8 cellular contexts compared by ENCODE assay signal in the genomic region with DNA sequence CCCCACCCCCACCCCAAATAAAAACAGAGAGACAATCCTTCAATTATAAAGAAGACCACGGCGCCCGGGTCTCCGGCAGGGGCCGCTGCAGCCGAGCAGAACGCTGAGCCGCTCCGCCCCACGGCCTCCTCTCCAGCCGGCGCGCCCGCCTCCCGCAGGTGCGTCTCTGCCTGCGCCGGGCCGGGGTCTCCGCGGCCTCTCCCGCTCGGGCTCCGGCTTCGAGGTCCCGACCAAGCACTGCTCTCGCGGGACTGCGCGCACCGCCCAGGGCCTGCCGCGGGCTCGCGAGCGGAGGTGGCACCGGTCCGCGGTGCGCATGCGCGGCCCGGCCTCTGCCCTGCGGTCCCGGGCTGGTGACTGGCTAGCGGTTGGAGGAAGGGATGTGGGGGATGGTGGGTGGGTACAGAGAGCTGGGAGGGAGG. TPM values are rescaled to one million over a fixed set of nuclear protein-coding genes. Genes with fewer than 3 reads are reported as not detected.
A peak's percentile ranks its signal among the peaks of the same experiment; 100 is the strongest.
DNase-seq lines count a peak whose midpoint lies in the region; ATAC-seq, FAIRE-seq and TF ChIP-seq lines count a peak whose summit lies in the region.

No MANE protein-coding gene starts in this region.

- ATAC-seq in GM18870 (IDR thresholded peaks at IDR 0.05; ENCODE audit: unreplicated experiment) (peak; percentile 46), HG03108 (IDR thresholded peaks at IDR 0.05; ENCODE audit: unreplicated experiment) (peak; percentile 73)

- 0 out of 2 replicates have a peak, but pooled peaks have one; percentile 12 for TF ChIP-seq CTCF in WI38 (IDR thresholded peaks at IDR 0.05; ENCODE audit: low read depth, low read length)
- peak; percentile 48 for TF ChIP-seq CTCF in bronchial epithelial cell (IDR thresholded peaks at IDR 0.05; ENCODE audit: insufficient read depth, low read length, severe bottlenecking)

- H3K36me3 ChIP-seq in bronchial epithelial cell (ENCODE audit: control insufficient read depth, insufficient read depth, low read length), result no peaks in the 10 kb centered on the region

- peak overlapping the region; percentile 81 for H3K4me3 ChIP-seq in WI38 (ENCODE audit: low read depth, low read length)
- peak overlapping the region; percentile 86 for H3K4me3 ChIP-seq in bronchial epithelial cell (ENCODE audit: low read depth, low read length)

- FAIRE-seq in bronchial epithelial cell (lab: Jason Lieb, UNC), result no peak

- DNase-seq in AG08395 (ENCODE audit: low spot score) (peak; percentile 98), NCI-H2171 (lab: John Stamatoyannopoulos, UW) (peak; percentile 97), bronchial epithelial cell (ENCODE audit: low read depth) (peak; percentile 85), iris pigment epithelial cell (ENCODE audit: low read depth) (peak; percentile 86)
- DNase-seq in stimulated activated CD4-positive, alpha-beta T cell treated with anti-CD3 and anti-CD28 coated beads, Interleukin-12 subunit alpha, Interleukin-12 subunit beta, amount 100 ng/mL, for 24 hours (ENCODE audit: low read depth in 2 of 2), result peak; percentile 82 to 89

- no peaks in the 10 kb centered on the region for H3K27me3 ChIP-seq in bronchial epithelial cell (ENCODE audit: control insufficient read depth, insufficient read depth, low read length)

RNA-seq across cellular contexts. Expression of gene SIRT5, which starts 0.2 kb away (rescaled TPM):
- 10.8 and 15.7 TPM in 2 replicates for total RNA-seq in bronchial epithelial cell

RNA-seq across cellular contexts. Expression of gene NOL7, which starts 41.0 kb away (rescaled TPM):
- total RNA-seq in bronchial epithelial cell, result 83.5 and 108 TPM in 2 replicates

Comparison
In these comparisons a context has a peak if more than half of its experiments do, and no peak if none do; other contexts are left out.
1. Peak in every context shown above with its lines: DNase-seq, ATAC-seq and H3K4me3 ChIP-seq.